Comparison of ENCODE assay signal across 8 cellular contexts in genomic region chrX:47540754-47541538, GRCh38. TPM values are rescaled to one million over a fixed set of nuclear protein-coding genes. Genes with fewer than 3 reads are reported as not detected.
DNase-seq lines count a peak whose midpoint lies in the region; ATAC-seq, FAIRE-seq and TF ChIP-seq lines count a peak whose summit lies in the region.

No MANE protein-coding gene starts in this region.

- no peak for TF ChIP-seq POLR2A in GM12878 (IDR thresholded peaks at IDR 0.05; ENCODE audit: low read depth, low read length)

- no peak overlapping the region for H3K4me2 ChIP-seq in GM12878 (ENCODE audit: control insufficient read depth, insufficient read depth)
- peak overlapping the region; percentile 45 for H3K4me2 ChIP-seq in hepatocyte

- FAIRE-seq in GM12878 (lab: Jason Lieb, UNC) = no peak

- H2AFZ ChIP-seq in GM12878 (ENCODE audit: control insufficient read depth, low read depth, low read length) = peak overlapping the region; percentile 39
- H2AFZ ChIP-seq in hepatocyte = peak overlapping the region; percentile 7

- SMC1A ChIA-PET in GM12878 (lab: Charles Lee; ENCODE audit: uncharacterized antibody, unreplicated experiment) = interaction anchor here (0.5 to 2.6 kb wide), 4 partner anchors 88 to 150 kb away, joined by 3 to 9 read pairs (median 4); no protein-coding TSS in a partner anchor

- no peaks in the 10 kb centered on the region for H3K36me3 ChIP-seq in GM12878 (ENCODE audit: control insufficient read depth in 2 of 2, insufficient read depth in 2 of 2, low read length in 1 of 2)
- H3K36me3 ChIP-seq in hepatocyte (replicated peaks; ENCODE audit: insufficient read depth, low read depth) = no peaks in the 10 kb centered on the region
- H3K36me3 ChIP-seq in psoas muscle (ENCODE audit: insufficient read depth in 1 of 2, low read depth in 1 of 2) = no peaks in the 10 kb centered on the region
- no peaks in the 10 kb centered on the region for H3K36me3 ChIP-seq in effector memory CD4-positive, alpha-beta T cell (ENCODE audit: control insufficient read depth, insufficient read depth, low read length)

- H3K9me3 ChIP-seq in GM12878 (replicated peaks; ENCODE audit: control insufficient read depth, insufficient read depth, low read length) (no peaks in the 10 kb centered on the region), hepatocyte (ENCODE audit: low read depth) (no peaks in the 10 kb centered on the region), psoas muscle (no peaks in the 10 kb centered on the region)
- H3K9me3 ChIP-seq in effector memory CD4-positive, alpha-beta T cell (ENCODE audit: control insufficient read depth, low read length) = no peaks in the 10 kb centered on the region

- H3K9me2 ChIP-seq in hepatocyte (replicated peaks; ENCODE audit: insufficient read depth) = no peaks in the 10 kb centered on the region

- DNase-seq in AG10803 (ENCODE audit: low read depth) (peak; percentile 88), HFF-Myc (ENCODE audit: extremely low read depth, low read depth) (peak; percentile 87), NCI-H524 treated with DMSO at 0.1 percent for 48 hours (lab: John Stamatoyannopoulos, UW) (peak; percentile 85), GM12878 (ENCODE audit: low read depth, low spot score) (no peak), hepatocyte (ENCODE audit: low spot score) (peak; percentile 89), psoas muscle (peak; percentile 55 to 78)
- no peak for DNase-seq in effector memory CD4-positive, alpha-beta T cell

- no peaks in the 10 kb centered on the region for H3K79me2 ChIP-seq in GM12878 (ENCODE audit: control insufficient read depth, insufficient read depth, low read length)
- H3K79me2 ChIP-seq in hepatocyte = no peaks in the 10 kb centered on the region

- H3K27ac ChIP-seq in GM12878 (ENCODE audit: control insufficient read depth, insufficient read depth) (no peak overlapping the region), hepatocyte (peak overlapping the region; percentile 88), psoas muscle (peak overlapping the region; percentile 72)
- no peak overlapping the region for H3K27ac ChIP-seq in effector memory CD4-positive, alpha-beta T cell (ENCODE audit: insufficient read depth, low read length, poor library complexity, severe bottlenecking)

- TF ChIP-seq CTCF in AG10803 (conservative IDR thresholded peaks at IDR 0.05; ENCODE audit: low read length) (peak; percentile 62), HFF-Myc (IDR thresholded peaks at IDR 0.05; ENCODE audit: low read depth, low read length, missing control alignments) (peak; percentile 58), GM12878 (IDR thresholded peaks at IDR 0.05 in 2 of 3, conservative IDR thresholded peaks at IDR 0.05 in 1 of 3; ENCODE audit: control insufficient read depth in 2 of 3, extremely low read depth in 1 of 3, insufficient read depth in 1 of 3, low read depth in 3 of 3, low read length in 3 of 3) (peak in 2 of 3 experiments; percentile 24 to 40; a peak in 3 of 6 replicates), hepatocyte (IDR thresholded peaks at IDR 0.05; ENCODE audit: poor library complexity) (peak; percentile 57), psoas muscle (IDR thresholded peaks at IDR 0.05) (peak; percentile 47)

- H4K20me1 ChIP-seq in GM12878 (ENCODE audit: control insufficient read depth, insufficient read depth) (no peaks in the 10 kb centered on the region), hepatocyte (ENCODE audit: insufficient read depth, poor library complexity, severe bottlenecking) (no peaks in the 10 kb centered on the region)

- no peak overlapping the region for H3K9ac ChIP-seq in GM12878 (ENCODE audit: control insufficient read depth, insufficient read depth, low read length)

- peak; percentile 27; the same call in 1 of the 2 replicates for TF ChIP-seq RAD21 in GM12878 (IDR thresholded peaks at IDR 0.05; ENCODE audit: insufficient read depth, low read depth, low read length)

- intact Hi-C loops in GM12878 (cut with micrococcal nuclease; ENCODE audit: unreplicated experiment) = no loop called here
- intact Hi-C loops in psoas muscle (cut with DNase I) = loop anchor here in 1 of 2 donors (5.0 to 10.0 kb wide), 2 partner anchors 116 to 484 kb away; partner anchors contain the start of gene UXT

- WGBS in GM12878 (ENCODE audit: insufficient coverage, insufficient replicate concordance, low lambda C conversion rate, missing lambda C conversion rate) = 47% methylated on average over 15 of the region's 15 CpGs
- WGBS in hepatocyte (ENCODE audit: low lambda C conversion rate, missing lambda C conversion rate) = 50% methylated on average over 15 of the region's 15 CpGs
- 18 to 36% (median 20%) methylated on average over 15 of the region's 15 CpGs for WGBS in psoas muscle, 3 donors

- POLR2A ChIA-PET in GM12878 (lab: Charles Lee) = interaction anchor here (0.5 to 1.6 kb wide), 3 partner anchors 10 to 15 kb away, joined by 3 to 11 read pairs (median 3); no protein-coding TSS in a partner anchor

- H3K4me3 ChIP-seq in AG10803 (ENCODE audit: low read length) (no peak overlapping the region), HFF-Myc (replicated peaks; ENCODE audit: low read depth, low read length) (no peak overlapping the region), GM12878 (no peak overlapping the region), hepatocyte (no peak overlapping the region), psoas muscle (no peak overlapping the region)
- H3K4me3 ChIP-seq in effector memory CD4-positive, alpha-beta T cell (ENCODE audit: insufficient read depth, low read depth, low read length, poor library complexity, severe bottlenecking) = no peak overlapping the region

- H3K4me1 ChIP-seq in GM12878 (ENCODE audit: control insufficient read depth, insufficient read depth, low read length) = no peaks in the 10 kb centered on the region
- no peaks in the 10 kb centered on the region for H3K4me1 ChIP-seq in hepatocyte (ENCODE audit: insufficient read depth)
- peaks cover 6% of the 10 kb centered on the region for H3K4me1 ChIP-seq in psoas muscle
- no peaks in the 10 kb centered on the region for H3K4me1 ChIP-seq in effector memory CD4-positive, alpha-beta T cell (ENCODE audit: control insufficient read depth, insufficient read depth, low read length, poor library complexity, severe bottlenecking)

- CTCF ChIA-PET in GM12878 (lab: Yijun Ruan, JAX) = interaction anchor here (0.7 to 1.5 kb wide), 6 partner anchors 15 to 123 kb away, joined by 3 to 7 read pairs (median 4); no protein-coding TSS in a partner anchor

- TF ChIP-seq EP300 in GM12878 (IDR thresholded peaks at IDR 0.05; ENCODE audit: borderline replicate concordance in 1 of 2, control insufficient read depth in 1 of 2, low read depth in 2 of 2, low read length in 2 of 2) = no peak

- RAD21 ChIA-PET in GM12878 (lab: Charles Lee; ENCODE audit: unreplicated experiment) = interaction anchor here (1.3 kb wide), 1 partner anchor 15 kb away, joined by 4 read pairs; no protein-coding TSS in a partner anchor

- H3K27me3 ChIP-seq in GM12878 (replicated peaks in 1 of 2; ENCODE audit: control insufficient read depth in 2 of 2, insufficient read depth in 2 of 2, low read length in 1 of 2) = no peaks in the 10 kb centered on the region
- no peaks in the 10 kb centered on the region for H3K27me3 ChIP-seq in hepatocyte
- no peaks in the 10 kb centered on the region for H3K27me3 ChIP-seq in psoas muscle (ENCODE audit: insufficient read depth in 3 of 3, low read length in 2 of 3)
- H3K27me3 ChIP-seq in effector memory CD4-positive, alpha-beta T cell (replicated peaks; ENCODE audit: control insufficient read depth, insufficient read depth, low read length, poor library complexity, severe bottlenecking) = no peaks in the 10 kb centered on the region

- in situ Hi-C loops in GM12878 (cut with MboI) = no loop called here

- no TSS peak for BruUV-seq in GM12878 (replicated peaks; lab: Mats Ljungman, UMichigan)

- ATAC-seq in GM12878 (peak; percentile 55), psoas muscle (peak; percentile 96 to 99 (median 98)), HG03139 (IDR thresholded peaks at IDR 0.05; ENCODE audit: unreplicated experiment) (no peak)

RNA-seq across cellular contexts. Expression of gene ARAF, which starts 20.1 kb away (rescaled TPM):
- total RNA-seq in GM12878 (2013; cell fraction: nucleolus; rRNA removed) = 26.6 and 27.5 TPM in 2 replicates
- total RNA-seq in GM12878 (2014; rRNA removed) = 22.2 and 25.2 TPM in 2 replicates
- 20.0 and 22.3 TPM in 2 replicates for total RNA-seq in GM12878 (2014; rRNA removed; fragmentation: Illumina TruSeq; extraction: Trizol)
- 58.3 and 60.2 TPM in 2 replicates for total RNA-seq in GM12878 (2021)
- polyA plus RNA-seq in GM12878 (2011; ENCODE audit: low read depth) = 20.3 TPM
- 20.7 and 43.0 TPM in 2 replicates for polyA plus RNA-seq in GM12878 (2011; rRNA removed)
- polyA plus RNA-seq in GM12878 (2011; cell fraction: cytosol; rRNA removed) = 40.0 and 41.8 TPM in 2 replicates
- polyA plus RNA-seq in GM12878 (2011; cell fraction: nucleus; rRNA removed) = 102 and 103 TPM in 2 replicates
- polyA plus RNA-seq in GM12878 (2012) = 48.2 and 53.3 TPM in 2 replicates
- 26.3 and 35.2 TPM in 2 replicates for polyA plus RNA-seq in GM12878 (2014; fragmentation: Illumina TruSeq; extraction: Trizol)
- 10 to 100 TPM in 1 of 2 experiments, 1 to 10 TPM in 1; 5.0 to 13.3 TPM for polyA plus RNA-seq in GM12878 (2014; fragmentation: Nextera tagmentation; extraction: Ambion mirVana)
- polyA plus RNA-seq in GM12878 (2014; rRNA removed) = 43.8 and 55.4 TPM in 2 replicates
- polyA plus RNA-seq in GM12878 (2016; fragmentation: Nextera tagmentation; extraction: Ambion mirVana) = 10 to 100 TPM; 74.6 to 79.2 TPM
- polyA minus RNA-seq in GM12878 (2011; rRNA and poly(A)+ RNA removed) = 48.6 and 50.8 TPM in 2 replicates
- polyA minus RNA-seq in GM12878 (2011; cell fraction: cytosol; rRNA and poly(A)+ RNA removed) = 13.9 and 21.6 TPM in 2 replicates
- 24.3 and 37.5 TPM in 2 replicates for polyA minus RNA-seq in GM12878 (2011; cell fraction: nucleus; rRNA and poly(A)+ RNA removed)
- total RNA-seq in hepatocyte = 29.8 and 44.0 TPM in 2 replicates
- polyA plus RNA-seq in hepatocyte = 86.7 and 89.6 TPM in 2 replicates
- total RNA-seq in psoas muscle = 100 to 1,000 TPM; 101 to 118 (median 108) TPM
- 10 to 100 TPM; 54.3 to 63.9 (median 61.6) TPM for polyA plus RNA-seq in psoas muscle

RNA-seq across cellular contexts. Expression of gene TIMP1, which starts 41.3 kb away (rescaled TPM):
- total RNA-seq in GM12878 (2013; cell fraction: nucleolus; rRNA removed) = 42.1 and 42.8 TPM in 2 replicates
- total RNA-seq in GM12878 (2014; rRNA removed) (128 and 139 TPM in 2 replicates), GM12878 (2014; rRNA removed; fragmentation: Illumina TruSeq; extraction: Trizol) (106 and 111 TPM in 2 replicates), GM12878 (2021) (130 and 134 TPM in 2 replicates), hepatocyte (669 and 671 TPM in 2 replicates), psoas muscle (100 to 1,000 TPM in 1 of 4 donors, 10 to 100 TPM in 3; 33.2 to 157 (median 57.2) TPM)
- 178 TPM for polyA plus RNA-seq in GM12878 (2011; ENCODE audit: low read depth)
- polyA plus RNA-seq in GM12878 (2011; rRNA removed) (47.1 and 106 TPM in 2 replicates), GM12878 (2014; fragmentation: Illumina TruSeq; extraction: Trizol) (39.3 and 103 TPM in 2 replicates), GM12878 (2014; fragmentation: Nextera tagmentation; extraction: Ambion mirVana) (100 to 1,000 TPM; 312 to 341 TPM), GM12878 (2014; rRNA removed) (101 and 126 TPM in 2 replicates), GM12878 (2016; fragmentation: Nextera tagmentation; extraction: Ambion mirVana) (100 to 1,000 TPM; 160 to 192 TPM), hepatocyte (4,849 and 5,452 TPM in 2 replicates), psoas muscle (100 to 1,000 TPM in 1 of 3 donors, 10 to 100 TPM in 2; 15.7 to 190 (median 33.7) TPM)
- polyA plus RNA-seq in GM12878 (2011; cell fraction: cytosol; rRNA removed) = 213 and 236 TPM in 2 replicates
- polyA plus RNA-seq in GM12878 (2011; cell fraction: nucleus; rRNA removed) = 50.7 and 72.3 TPM in 2 replicates
- polyA plus RNA-seq in GM12878 (2012) = 117 and 122 TPM in 2 replicates
- 213 and 336 TPM in 2 replicates for polyA minus RNA-seq in GM12878 (2011; rRNA and poly(A)+ RNA removed)
- 111 and 121 TPM in 2 replicates for polyA minus RNA-seq in GM12878 (2011; cell fraction: cytosol; rRNA and poly(A)+ RNA removed)
- polyA minus RNA-seq in GM12878 (2011; cell fraction: nucleus; rRNA and poly(A)+ RNA removed) = 20.8 and 27.8 TPM in 2 replicates

RNA-seq across cellular contexts. Expression of gene ZNF41, which starts 57.9 kb away (rescaled TPM):
- 13.8 and 16.6 TPM in 2 replicates for total RNA-seq in GM12878 (2013; cell fraction: nucleolus; rRNA removed)
- 6.4 and 9.5 TPM in 2 replicates for total RNA-seq in GM12878 (2014; rRNA removed)
- 9.5 and 10.6 TPM in 2 replicates for total RNA-seq in GM12878 (2014; rRNA removed; fragmentation: Illumina TruSeq; extraction: Trizol)
- 7.1 and 8.8 TPM in 2 replicates for total RNA-seq in GM12878 (2021)
- polyA plus RNA-seq in GM12878 (2011; ENCODE audit: low read depth) = 2.2 TPM
- polyA plus RNA-seq in GM12878 (2011; rRNA removed) = 7.1 and 8.2 TPM in 2 replicates
- 4.1 and 4.9 TPM in 2 replicates for polyA plus RNA-seq in GM12878 (2011; cell fraction: cytosol; rRNA removed)
- 4.3 and 4.4 TPM in 2 replicates for polyA plus RNA-seq in GM12878 (2011; cell fraction: nucleus; rRNA removed)
- 2.8 and 3.0 TPM in 2 replicates for polyA plus RNA-seq in GM12878 (2012)
- polyA plus RNA-seq in GM12878 (2014; fragmentation: Illumina TruSeq; extraction: Trizol) = 10.1 and 11.3 TPM in 2 replicates
- 1 to 10 TPM in 1 of 2 experiments, under 1 TPM in 1; 0.95 to 1.2 TPM for polyA plus RNA-seq in GM12878 (2014; fragmentation: Nextera tagmentation; extraction: Ambion mirVana)
- polyA plus RNA-seq in GM12878 (2014; rRNA removed) = 5.1 and 6.4 TPM in 2 replicates
- 1 to 10 TPM; 7.8 to 8.8 TPM for polyA plus RNA-seq in GM12878 (2016; fragmentation: Nextera tagmentation; extraction: Ambion mirVana)
- 8.5 and 13.9 TPM in 2 replicates for polyA minus RNA-seq in GM12878 (2011; rRNA and poly(A)+ RNA removed)
- 3.7 and 4.8 TPM in 2 replicates for polyA minus RNA-seq in GM12878 (2011; cell fraction: cytosol; rRNA and poly(A)+ RNA removed)
- 2.4 and 3.4 TPM in 2 replicates for polyA minus RNA-seq in GM12878 (2011; cell fraction: nucleus; rRNA and poly(A)+ RNA removed)
- total RNA-seq in hepatocyte = 4.3 and 5.3 TPM in 2 replicates
- 2.1 and 2.2 TPM in 2 replicates for polyA plus RNA-seq in hepatocyte
- total RNA-seq in psoas muscle = 10 to 100 TPM in 3 of 4 donors, 1 to 10 TPM in 1; 9.5 to 17.7 (median 13.4) TPM
- 10 to 100 TPM in 1 of 3 donors, 1 to 10 TPM in 2; 5.3 to 10.9 (median 8.5) TPM for polyA plus RNA-seq in psoas muscle

Comparison
In these comparisons a context has a peak if more than half of its experiments do, and no peak if none do; other contexts are left out.
1. DNase-seq: peak in AG10803 (single experiment), HFF-Myc (single experiment), NCI-H524 treated with DMSO at 0.1 percent for 48 hours (single experiment), hepatocyte (single experiment) and psoas muscle (2 of 2); none in GM12878 (single experiment) and effector memory CD4-positive, alpha-beta T cell (0 of 3).
2. H3K27ac ChIP-seq: peak in hepatocyte (single experiment) and psoas muscle (single experiment); none in GM12878 (single experiment) and effector memory CD4-positive, alpha-beta T cell (single experiment).
3. Peak in every context shown above with its lines, with median percentiles within 50 percentile points of each other: CTCF ChIP-seq.